In the genomic region with DNA sequence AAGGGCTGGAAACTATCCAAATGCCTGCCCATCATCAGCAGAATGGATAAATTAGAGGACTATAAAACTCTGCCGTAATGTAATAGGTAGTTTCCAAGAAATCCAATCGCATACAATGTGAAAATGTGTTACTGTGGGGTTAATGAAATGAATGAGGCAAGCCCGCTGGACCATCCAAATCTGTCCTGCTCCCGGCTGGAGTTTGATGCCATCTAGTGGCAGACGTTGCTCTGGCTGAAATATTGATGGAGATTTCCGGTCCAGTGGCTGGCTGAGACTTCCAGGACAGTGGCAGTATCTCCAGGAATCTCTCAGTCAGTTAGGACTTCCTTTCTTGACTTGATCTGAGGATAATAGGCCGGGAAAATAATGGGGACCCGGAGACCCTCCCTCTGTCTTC, we compare ENCODE assay signal across 6 cellular contexts. TPM values are rescaled to one million over a fixed set of nuclear protein-coding genes. Genes with fewer than 3 reads are reported as not detected.
"Had no signal": no experiment of that assay in that cellular context is flagged by ENCODE, and none has a peak within 500 bp of the region (broad histone marks: within the 10 kb centered on the region; RNA-seq: fewer than 3 reads in every experiment).

No MANE protein-coding gene starts in this region.

RNA-seq across cellular contexts. Expression of gene CTAG1A, which starts 1.9 kb away (rescaled TPM):
- total RNA-seq: activated CD8-positive, alpha-beta T cell treated with anti-CD3 and anti-CD28 coated beads for 36 hours; activated T-cell treated with anti-CD3 and anti-CD28 coated beads, Interleukin-2, amount 50 U/mL, for 72 hours; aorta; SJCRH30; T-helper 1 cell treated with Interleukin-12 subunit alpha and Interleukin-12 subunit beta and Interleukin-4 antibody, amounts not matched to agents 30 ng/mL and 1 ng/mL, for 36 hours had no signal
- polyA plus RNA-seq: aorta, SK-N-SH had no signal

RNA-seq across cellular contexts. Expression of gene CTAG1B, which starts 36.1 kb away (rescaled TPM):
- total RNA-seq: activated CD8-positive, alpha-beta T cell treated with anti-CD3 and anti-CD28 coated beads for 36 hours; activated T-cell treated with anti-CD3 and anti-CD28 coated beads, Interleukin-2, amount 50 U/mL, for 72 hours; aorta; SJCRH30; T-helper 1 cell treated with Interleukin-12 subunit alpha and Interleukin-12 subunit beta and Interleukin-4 antibody, amounts not matched to agents 30 ng/mL and 1 ng/mL, for 36 hours had no signal
- polyA plus RNA-seq: aorta, SK-N-SH had no signal
